ENCODE assay signal across 7 cellular contexts in the genomic region with DNA sequence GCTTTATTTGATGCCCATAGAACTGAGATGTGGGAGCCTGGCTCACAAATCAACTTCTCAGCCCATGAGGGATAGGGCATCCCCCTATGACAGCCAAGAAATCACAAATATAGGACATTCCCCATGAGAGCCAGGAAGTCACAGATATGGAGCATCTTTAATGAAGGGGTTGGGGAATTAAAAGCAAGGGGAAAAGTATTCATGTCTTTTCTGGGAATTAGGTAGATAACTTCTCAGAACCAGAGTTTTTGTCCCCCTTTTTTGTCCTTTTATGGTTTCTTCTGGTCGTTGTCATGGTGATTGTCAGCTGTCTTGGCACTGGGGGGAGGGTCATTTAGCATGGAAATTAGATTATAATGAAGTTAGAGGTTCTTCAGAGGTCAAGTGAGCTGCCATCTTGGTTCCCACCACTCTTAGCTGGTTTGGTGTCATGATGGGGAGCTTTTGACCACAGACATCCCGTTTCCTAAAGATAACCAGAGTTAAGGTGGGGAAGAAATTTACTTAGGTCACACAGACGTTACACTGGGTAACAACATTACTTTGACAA.
"Had no signal": no experiment of that assay in that cellular context is flagged by ENCODE, and none has a peak within 500 bp of the region (broad histone marks: within the 10 kb centered on the region; RNA-seq: fewer than 3 reads in every experiment).

No MANE protein-coding gene starts in this region.

- FAIRE-seq: HTR-8/SVneo had no signal

- H3K4me3 ChIP-seq: GM23248 had no signal

- H3K27ac ChIP-seq: GM23248 had no signal

- H3K27ac Mint-ChIP-seq: H9 had no signal

- H3K4me3 Mint-ChIP-seq: H9 had no signal

- H3K9ac ChIP-seq: GM23248 had no signal

- H2AFZ ChIP-seq: GM23248 had no signal

- DNase-seq: GM23248, GOT3, H9, HCEC 1CT, IMR-90, KBM-7 had no signal
